In the genomic region with DNA sequence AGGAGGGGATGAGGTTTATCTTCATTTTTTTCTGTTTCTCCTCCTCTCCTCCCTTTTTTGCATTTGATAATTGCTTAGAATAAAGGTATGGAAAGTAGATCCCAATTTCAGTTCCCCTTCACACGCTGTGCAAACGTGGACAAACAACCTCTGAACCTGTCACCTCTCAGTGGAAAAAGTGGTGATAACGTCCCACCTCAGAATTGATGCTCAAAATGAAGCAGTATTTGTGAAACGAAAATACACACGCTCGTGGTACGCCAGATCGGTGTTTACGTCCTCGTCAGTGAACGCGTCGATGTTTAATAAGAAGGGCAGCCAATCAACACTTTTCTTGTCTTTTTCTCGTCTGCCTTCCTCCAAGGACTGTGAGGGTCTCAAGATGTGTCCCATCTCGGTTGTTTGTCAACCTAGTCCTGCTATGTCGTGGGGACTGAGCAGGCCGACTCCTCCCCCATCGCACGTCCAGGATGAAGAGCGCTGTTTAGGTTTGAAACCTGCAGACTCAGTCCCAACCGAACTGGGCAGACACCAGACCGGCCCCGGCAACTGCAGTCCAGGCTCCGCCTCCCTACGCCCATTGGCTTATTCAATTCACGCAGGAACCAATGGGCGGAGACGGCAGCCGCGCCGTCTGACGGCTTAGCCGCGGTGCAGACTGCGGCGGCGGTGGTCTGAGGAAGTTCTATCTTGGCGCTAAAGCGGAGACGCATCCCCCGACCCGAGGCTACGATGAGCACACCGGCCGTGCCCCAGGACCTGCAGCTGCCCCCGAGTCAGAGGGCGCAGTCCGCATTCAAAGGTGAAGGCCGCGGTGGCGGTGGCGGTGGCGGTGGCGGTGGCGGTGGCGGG, we compare ENCODE assay signal across 1 cellular context.
A peak's percentile ranks its signal among the peaks of the same experiment; 100 is the strongest.
TF ChIP-seq lines count a peak whose summit lies in the region.

A gene with protein sequence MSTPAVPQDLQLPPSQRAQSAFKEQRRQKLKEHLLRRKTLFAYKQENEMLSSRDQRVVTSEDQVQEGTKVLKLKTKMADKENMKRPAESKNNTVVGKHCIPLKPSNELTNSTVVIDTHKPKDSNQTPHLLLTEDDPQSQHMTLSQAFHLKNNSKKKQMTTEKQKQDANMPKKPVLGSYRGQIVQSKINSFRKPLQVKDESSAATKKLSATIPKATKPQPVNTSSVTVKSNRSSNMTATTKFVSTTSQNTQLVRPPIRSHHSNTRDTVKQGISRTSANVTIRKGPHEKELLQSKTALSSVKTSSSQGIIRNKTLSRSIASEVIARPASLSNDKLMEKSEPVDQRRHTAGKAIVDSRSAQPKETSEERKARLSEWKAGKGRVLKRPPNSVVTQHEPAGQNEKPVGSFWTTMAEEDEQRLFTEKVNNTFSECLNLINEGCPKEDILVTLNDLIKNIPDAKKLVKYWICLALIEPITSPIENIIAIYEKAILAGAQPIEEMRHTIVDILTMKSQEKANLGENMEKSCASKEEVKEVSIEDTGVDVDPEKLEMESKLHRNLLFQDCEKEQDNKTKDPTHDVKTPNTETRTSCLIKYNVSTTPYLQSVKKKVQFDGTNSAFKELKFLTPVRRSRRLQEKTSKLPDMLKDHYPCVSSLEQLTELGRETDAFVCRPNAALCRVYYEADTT (plus strand): TSS at position 654 of the 852 bp plus-strand sequence. CDS start 79 bp downstream, at position 733.

TF ChIP-seq in WTC11, 78 proteins besides CTCF, POLR2A, EP300 and RAD21 (continued from another document and continues in another):
- TF ChIP-seq, protein P1, sequence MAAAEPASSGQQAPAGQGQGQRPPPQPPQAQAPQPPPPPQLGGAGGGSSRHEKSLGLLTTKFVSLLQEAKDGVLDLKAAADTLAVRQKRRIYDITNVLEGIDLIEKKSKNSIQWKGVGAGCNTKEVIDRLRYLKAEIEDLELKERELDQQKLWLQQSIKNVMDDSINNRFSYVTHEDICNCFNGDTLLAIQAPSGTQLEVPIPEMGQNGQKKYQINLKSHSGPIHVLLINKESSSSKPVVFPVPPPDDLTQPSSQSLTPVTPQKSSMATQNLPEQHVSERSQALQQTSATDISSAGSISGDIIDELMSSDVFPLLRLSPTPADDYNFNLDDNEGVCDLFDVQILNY (CRISPR knock-in tag; IDR thresholded peaks at IDR 0.05): no peak; the same call in 1 of the 2 replicates
- TF ChIP-seq, protein P2, sequence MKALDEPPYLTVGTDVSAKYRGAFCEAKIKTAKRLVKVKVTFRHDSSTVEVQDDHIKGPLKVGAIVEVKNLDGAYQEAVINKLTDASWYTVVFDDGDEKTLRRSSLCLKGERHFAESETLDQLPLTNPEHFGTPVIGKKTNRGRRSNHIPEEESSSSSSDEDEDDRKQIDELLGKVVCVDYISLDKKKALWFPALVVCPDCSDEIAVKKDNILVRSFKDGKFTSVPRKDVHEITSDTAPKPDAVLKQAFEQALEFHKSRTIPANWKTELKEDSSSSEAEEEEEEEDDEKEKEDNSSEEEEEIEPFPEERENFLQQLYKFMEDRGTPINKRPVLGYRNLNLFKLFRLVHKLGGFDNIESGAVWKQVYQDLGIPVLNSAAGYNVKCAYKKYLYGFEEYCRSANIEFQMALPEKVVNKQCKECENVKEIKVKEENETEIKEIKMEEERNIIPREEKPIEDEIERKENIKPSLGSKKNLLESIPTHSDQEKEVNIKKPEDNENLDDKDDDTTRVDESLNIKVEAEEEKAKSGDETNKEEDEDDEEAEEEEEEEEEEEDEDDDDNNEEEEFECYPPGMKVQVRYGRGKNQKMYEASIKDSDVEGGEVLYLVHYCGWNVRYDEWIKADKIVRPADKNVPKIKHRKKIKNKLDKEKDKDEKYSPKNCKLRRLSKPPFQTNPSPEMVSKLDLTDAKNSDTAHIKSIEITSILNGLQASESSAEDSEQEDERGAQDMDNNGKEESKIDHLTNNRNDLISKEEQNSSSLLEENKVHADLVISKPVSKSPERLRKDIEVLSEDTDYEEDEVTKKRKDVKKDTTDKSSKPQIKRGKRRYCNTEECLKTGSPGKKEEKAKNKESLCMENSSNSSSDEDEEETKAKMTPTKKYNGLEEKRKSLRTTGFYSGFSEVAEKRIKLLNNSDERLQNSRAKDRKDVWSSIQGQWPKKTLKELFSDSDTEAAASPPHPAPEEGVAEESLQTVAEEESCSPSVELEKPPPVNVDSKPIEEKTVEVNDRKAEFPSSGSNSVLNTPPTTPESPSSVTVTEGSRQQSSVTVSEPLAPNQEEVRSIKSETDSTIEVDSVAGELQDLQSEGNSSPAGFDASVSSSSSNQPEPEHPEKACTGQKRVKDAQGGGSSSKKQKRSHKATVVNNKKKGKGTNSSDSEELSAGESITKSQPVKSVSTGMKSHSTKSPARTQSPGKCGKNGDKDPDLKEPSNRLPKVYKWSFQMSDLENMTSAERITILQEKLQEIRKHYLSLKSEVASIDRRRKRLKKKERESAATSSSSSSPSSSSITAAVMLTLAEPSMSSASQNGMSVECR (CRISPR knock-in tag; IDR thresholded peaks at IDR 0.05; ENCODE audit: borderline replicate concordance): no peak
- TF ChIP-seq, protein P3, sequence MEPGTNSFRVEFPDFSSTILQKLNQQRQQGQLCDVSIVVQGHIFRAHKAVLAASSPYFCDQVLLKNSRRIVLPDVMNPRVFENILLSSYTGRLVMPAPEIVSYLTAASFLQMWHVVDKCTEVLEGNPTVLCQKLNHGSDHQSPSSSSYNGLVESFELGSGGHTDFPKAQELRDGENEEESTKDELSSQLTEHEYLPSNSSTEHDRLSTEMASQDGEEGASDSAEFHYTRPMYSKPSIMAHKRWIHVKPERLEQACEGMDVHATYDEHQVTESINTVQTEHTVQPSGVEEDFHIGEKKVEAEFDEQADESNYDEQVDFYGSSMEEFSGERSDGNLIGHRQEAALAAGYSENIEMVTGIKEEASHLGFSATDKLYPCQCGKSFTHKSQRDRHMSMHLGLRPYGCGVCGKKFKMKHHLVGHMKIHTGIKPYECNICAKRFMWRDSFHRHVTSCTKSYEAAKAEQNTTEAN (CRISPR knock-in tag; IDR thresholded peaks at IDR 0.05): no peak
- TF ChIP-seq CBFB (CRISPR knock-in tag; IDR thresholded peaks at IDR 0.05; ENCODE audit: low read depth): no peak; the same call in 1 of the 2 replicates
- TF ChIP-seq GRHL2 (CRISPR knock-in tag; IDR thresholded peaks at IDR 0.05; ENCODE audit: insufficient replicate concordance, severe bottlenecking): no peak
- TF ChIP-seq GABPB1 (CRISPR knock-in tag; IDR thresholded peaks at IDR 0.05): no peak; the same call in 1 of the 2 replicates
- TF ChIP-seq RELA (CRISPR knock-in tag; IDR thresholded peaks at IDR 0.05; ENCODE audit: borderline replicate concordance): peak; percentile 66; the same call in 1 of the 2 replicates
- TF ChIP-seq MXD4 (CRISPR knock-in tag; IDR thresholded peaks at IDR 0.05; ENCODE audit: borderline replicate concordance): no peak
- TF ChIP-seq KAT7 (CRISPR knock-in tag; IDR thresholded peaks at IDR 0.05; ENCODE audit: borderline replicate concordance): peak; percentile 82
- TF ChIP-seq ZNF121 (CRISPR knock-in tag; IDR thresholded peaks at IDR 0.05): peak; percentile 98
- TF ChIP-seq ZNF396 (CRISPR knock-in tag; IDR thresholded peaks at IDR 0.05; ENCODE audit: borderline replicate concordance): no peak
- TF ChIP-seq, protein P4, sequence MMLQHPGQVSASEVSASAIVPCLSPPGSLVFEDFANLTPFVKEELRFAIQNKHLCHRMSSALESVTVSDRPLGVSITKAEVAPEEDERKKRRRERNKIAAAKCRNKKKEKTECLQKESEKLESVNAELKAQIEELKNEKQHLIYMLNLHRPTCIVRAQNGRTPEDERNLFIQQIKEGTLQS (CRISPR knock-in tag; conservative IDR thresholded peaks at IDR 0.05): no peak
- peak; percentile 91 for TF ChIP-seq NFYB (CRISPR knock-in tag; conservative IDR thresholded peaks at IDR 0.05; ENCODE audit: low read depth)
- TF ChIP-seq, protein P5, sequence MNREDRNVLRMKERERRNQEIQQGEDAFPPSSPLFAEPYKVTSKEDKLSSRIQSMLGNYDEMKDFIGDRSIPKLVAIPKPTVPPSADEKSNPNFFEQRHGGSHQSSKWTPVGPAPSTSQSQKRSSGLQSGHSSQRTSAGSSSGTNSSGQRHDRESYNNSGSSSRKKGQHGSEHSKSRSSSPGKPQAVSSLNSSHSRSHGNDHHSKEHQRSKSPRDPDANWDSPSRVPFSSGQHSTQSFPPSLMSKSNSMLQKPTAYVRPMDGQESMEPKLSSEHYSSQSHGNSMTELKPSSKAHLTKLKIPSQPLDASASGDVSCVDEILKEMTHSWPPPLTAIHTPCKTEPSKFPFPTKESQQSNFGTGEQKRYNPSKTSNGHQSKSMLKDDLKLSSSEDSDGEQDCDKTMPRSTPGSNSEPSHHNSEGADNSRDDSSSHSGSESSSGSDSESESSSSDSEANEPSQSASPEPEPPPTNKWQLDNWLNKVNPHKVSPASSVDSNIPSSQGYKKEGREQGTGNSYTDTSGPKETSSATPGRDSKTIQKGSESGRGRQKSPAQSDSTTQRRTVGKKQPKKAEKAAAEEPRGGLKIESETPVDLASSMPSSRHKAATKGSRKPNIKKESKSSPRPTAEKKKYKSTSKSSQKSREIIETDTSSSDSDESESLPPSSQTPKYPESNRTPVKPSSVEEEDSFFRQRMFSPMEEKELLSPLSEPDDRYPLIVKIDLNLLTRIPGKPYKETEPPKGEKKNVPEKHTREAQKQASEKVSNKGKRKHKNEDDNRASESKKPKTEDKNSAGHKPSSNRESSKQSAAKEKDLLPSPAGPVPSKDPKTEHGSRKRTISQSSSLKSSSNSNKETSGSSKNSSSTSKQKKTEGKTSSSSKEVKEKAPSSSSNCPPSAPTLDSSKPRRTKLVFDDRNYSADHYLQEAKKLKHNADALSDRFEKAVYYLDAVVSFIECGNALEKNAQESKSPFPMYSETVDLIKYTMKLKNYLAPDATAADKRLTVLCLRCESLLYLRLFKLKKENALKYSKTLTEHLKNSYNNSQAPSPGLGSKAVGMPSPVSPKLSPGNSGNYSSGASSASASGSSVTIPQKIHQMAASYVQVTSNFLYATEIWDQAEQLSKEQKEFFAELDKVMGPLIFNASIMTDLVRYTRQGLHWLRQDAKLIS (CRISPR knock-in tag; IDR thresholded peaks at IDR 0.05; ENCODE audit: borderline replicate concordance): no peak
- TF ChIP-seq, protein P6, sequence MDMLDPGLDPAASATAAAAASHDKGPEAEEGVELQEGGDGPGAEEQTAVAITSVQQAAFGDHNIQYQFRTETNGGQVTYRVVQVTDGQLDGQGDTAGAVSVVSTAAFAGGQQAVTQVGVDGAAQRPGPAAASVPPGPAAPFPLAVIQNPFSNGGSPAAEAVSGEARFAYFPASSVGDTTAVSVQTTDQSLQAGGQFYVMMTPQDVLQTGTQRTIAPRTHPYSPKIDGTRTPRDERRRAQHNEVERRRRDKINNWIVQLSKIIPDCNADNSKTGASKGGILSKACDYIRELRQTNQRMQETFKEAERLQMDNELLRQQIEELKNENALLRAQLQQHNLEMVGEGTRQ (CRISPR knock-in tag; IDR thresholded peaks at IDR 0.05): 0 out of 2 replicates have a peak, but pooled peaks have one; percentile 18
- TF ChIP-seq, protein P7, sequence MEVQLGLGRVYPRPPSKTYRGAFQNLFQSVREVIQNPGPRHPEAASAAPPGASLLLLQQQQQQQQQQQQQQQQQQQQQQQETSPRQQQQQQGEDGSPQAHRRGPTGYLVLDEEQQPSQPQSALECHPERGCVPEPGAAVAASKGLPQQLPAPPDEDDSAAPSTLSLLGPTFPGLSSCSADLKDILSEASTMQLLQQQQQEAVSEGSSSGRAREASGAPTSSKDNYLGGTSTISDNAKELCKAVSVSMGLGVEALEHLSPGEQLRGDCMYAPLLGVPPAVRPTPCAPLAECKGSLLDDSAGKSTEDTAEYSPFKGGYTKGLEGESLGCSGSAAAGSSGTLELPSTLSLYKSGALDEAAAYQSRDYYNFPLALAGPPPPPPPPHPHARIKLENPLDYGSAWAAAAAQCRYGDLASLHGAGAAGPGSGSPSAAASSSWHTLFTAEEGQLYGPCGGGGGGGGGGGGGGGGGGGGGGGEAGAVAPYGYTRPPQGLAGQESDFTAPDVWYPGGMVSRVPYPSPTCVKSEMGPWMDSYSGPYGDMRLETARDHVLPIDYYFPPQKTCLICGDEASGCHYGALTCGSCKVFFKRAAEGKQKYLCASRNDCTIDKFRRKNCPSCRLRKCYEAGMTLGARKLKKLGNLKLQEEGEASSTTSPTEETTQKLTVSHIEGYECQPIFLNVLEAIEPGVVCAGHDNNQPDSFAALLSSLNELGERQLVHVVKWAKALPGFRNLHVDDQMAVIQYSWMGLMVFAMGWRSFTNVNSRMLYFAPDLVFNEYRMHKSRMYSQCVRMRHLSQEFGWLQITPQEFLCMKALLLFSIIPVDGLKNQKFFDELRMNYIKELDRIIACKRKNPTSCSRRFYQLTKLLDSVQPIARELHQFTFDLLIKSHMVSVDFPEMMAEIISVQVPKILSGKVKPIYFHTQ (CRISPR knock-in tag; IDR thresholded peaks at IDR 0.05): no peak
- TF ChIP-seq CREM (CRISPR knock-in tag; IDR thresholded peaks at IDR 0.05): no peak
- no peak for TF ChIP-seq RORB (CRISPR knock-in tag; IDR thresholded peaks at IDR 0.05)
- no peak for TF ChIP-seq NR1H2 (CRISPR knock-in tag; IDR thresholded peaks at IDR 0.05)
- TF ChIP-seq EMX1 (CRISPR knock-in tag; IDR thresholded peaks at IDR 0.05): no peak
- TF ChIP-seq OVOL2 (CRISPR knock-in tag; IDR thresholded peaks at IDR 0.05; ENCODE audit: borderline replicate concordance): no peak
- TF ChIP-seq ZNF416 (CRISPR knock-in tag; IDR thresholded peaks at IDR 0.05): no peak
- TF ChIP-seq, protein P8, sequence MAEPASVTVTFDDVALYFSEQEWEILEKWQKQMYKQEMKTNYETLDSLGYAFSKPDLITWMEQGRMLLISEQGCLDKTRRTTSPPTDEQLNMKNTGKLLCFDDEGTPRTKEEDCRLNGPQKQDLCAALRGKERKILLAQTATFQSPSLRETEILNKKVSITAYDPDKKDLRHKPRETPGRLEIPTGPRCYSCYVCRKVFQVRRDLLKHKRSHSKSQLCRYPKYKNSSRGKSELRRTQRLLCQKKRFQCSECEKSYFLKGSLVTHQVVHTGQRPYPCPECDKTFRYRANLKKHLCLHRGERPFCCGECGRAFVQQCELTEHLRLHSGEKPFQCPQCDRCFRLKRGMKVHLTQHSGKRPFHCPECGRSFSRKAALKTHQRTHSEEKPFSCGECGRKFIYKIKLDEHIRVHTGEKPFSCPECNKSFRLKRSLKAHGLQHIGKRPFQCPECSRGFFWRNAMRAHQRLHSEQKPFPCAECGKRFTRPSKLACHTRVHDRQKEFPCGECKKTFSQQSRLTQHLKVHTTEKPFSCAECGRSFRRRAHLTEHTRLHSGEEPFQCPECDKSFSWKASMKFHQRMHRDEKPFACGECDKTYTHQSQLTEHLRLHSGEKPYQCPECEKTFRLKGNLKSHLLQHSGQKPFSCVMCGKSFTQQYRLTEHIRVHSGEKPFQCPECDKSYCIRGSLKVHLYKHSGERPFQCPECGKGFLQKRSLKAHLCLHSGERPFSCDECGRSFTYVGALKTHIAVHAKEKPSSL (CRISPR knock-in tag; conservative IDR thresholded peaks at IDR 0.05): no peak
- no peak for TF ChIP-seq ZNF219 (CRISPR knock-in tag; IDR thresholded peaks at IDR 0.05; ENCODE audit: borderline replicate concordance)
- peak; percentile 67; the same call in 1 of the 2 replicates for TF ChIP-seq ZBTB21 (CRISPR knock-in tag; IDR thresholded peaks at IDR 0.05; ENCODE audit: borderline replicate concordance)
- peak; percentile 99 for TF ChIP-seq MYBL2 (CRISPR knock-in tag; IDR thresholded peaks at IDR 0.05)
- no peak for TF ChIP-seq FOXJ3 (CRISPR knock-in tag; IDR thresholded peaks at IDR 0.05; ENCODE audit: borderline replicate concordance)
- TF ChIP-seq, protein P9, sequence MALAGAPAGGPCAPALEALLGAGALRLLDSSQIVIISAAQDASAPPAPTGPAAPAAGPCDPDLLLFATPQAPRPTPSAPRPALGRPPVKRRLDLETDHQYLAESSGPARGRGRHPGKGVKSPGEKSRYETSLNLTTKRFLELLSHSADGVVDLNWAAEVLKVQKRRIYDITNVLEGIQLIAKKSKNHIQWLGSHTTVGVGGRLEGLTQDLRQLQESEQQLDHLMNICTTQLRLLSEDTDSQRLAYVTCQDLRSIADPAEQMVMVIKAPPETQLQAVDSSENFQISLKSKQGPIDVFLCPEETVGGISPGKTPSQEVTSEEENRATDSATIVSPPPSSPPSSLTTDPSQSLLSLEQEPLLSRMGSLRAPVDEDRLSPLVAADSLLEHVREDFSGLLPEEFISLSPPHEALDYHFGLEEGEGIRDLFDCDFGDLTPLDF (CRISPR knock-in tag; IDR thresholded peaks at IDR 0.05): peak; percentile 27; the same call in 1 of the 2 replicates
- TF ChIP-seq ZNF423 (CRISPR knock-in tag; IDR thresholded peaks at IDR 0.05): no peak
